34 cellular contexts compared by ENCODE assay signal in the genomic region with DNA sequence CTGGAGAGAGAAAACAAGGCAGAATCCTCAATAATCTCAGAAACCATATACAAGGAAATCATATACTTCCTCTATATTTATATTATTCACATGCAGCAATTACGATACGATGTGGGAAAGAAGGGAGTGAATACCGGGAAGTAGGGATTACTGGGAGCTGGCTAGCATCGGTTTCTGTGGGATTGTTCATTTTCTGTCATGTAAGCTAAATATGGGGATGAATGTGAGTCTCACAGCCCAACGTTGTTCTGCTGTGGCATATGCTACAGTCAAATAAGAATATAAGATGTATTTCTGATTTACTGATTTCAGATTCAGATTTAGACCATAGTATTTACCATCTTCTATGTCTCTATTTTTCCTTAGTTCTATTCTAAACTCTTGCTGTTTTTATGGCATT.
DNase-seq lines count a peak whose midpoint lies in the region; ATAC-seq, FAIRE-seq and TF ChIP-seq lines count a peak whose summit lies in the region.
"Had no signal": no experiment of that assay in that cellular context is flagged by ENCODE, and none has a peak within 500 bp of the region (broad histone marks: within the 10 kb centered on the region; RNA-seq: fewer than 3 reads in every experiment).

No MANE protein-coding gene starts in this region.

- no peak overlapping the region for H2AK9ac ChIP-seq in IMR-90 (replicated peaks; ENCODE audit: low read depth, low read length, poor library complexity)

- H3K9ac ChIP-seq in HepG2 (ENCODE audit: insufficient read depth, low read depth, low read length) (no peak overlapping the region), IMR-90 (ENCODE audit: low read depth, low read length) (no peak overlapping the region), Karpas-422 (ENCODE audit: low read length) (no peak overlapping the region)
- H3K9ac ChIP-seq: BLaER1; BLaER1 treated with 17β-estradiol and CSF1 and Interleukin-3, amounts not matched to agents 10 nM and 100 nM had no signal

- in situ Hi-C loops in HepG2 (cut with HindIII; ENCODE audit: extremely low pct_ligation_motif_present, low pct_unique_long_range_greater_than_20kb) (no loop called here), IMR-90 (cut with MboI; ENCODE audit: low sequenced_read_pairs) (no loop called here)

- TF ChIP-seq CTCF in HepG2 (CRISPR knock-in tag; IDR thresholded peaks at IDR 0.05) (no peak), right lobe of liver (IDR thresholded peaks at IDR 0.05) (no peak), A549 (IDR thresholded peaks at IDR 0.05) (no peak), IMR-90 (conservative IDR thresholded peaks at IDR 0.05; ENCODE audit: low read depth, low read length) (no peak)

- no peak overlapping the region for H2AK5ac ChIP-seq in IMR-90 (ENCODE audit: low read depth, low read length)

- no peaks in the 10 kb centered on the region for H3K9me1 ChIP-seq in IMR-90 (ENCODE audit: insufficient read depth, low read length)

- no peak overlapping the region for H3K18ac ChIP-seq in IMR-90 (ENCODE audit: low read depth, low read length)

- no peak overlapping the region for H3K23ac ChIP-seq in IMR-90 (ENCODE audit: low read depth, low read length)

- no peak overlapping the region for H2BK20ac ChIP-seq in IMR-90 (ENCODE audit: low read depth, low read length)

- no peak for DNase-seq in HepG2 (ENCODE audit: low spot score)
- DNase-seq in right lobe of liver, result no peak
- no peak for DNase-seq in A549 (ENCODE audit: low read depth in 1 of 2, low spot score in 1 of 2)
- no peak for DNase-seq in IMR-90
- DNase-seq in Karpas-422, result no peak
- no peak for DNase-seq in GOT3 (lab: John Stamatoyannopoulos, UW)
- DNase-seq in NCI-H345 (lab: John Stamatoyannopoulos, UW), result no peak
- DNase-seq in left colon, result no peak
- DNase-seq: 8988T; ACHN; AML-193; BE2C; C1 segment of cervical spinal cord; Caco-2; Calu3; CD4-positive, alpha-beta memory T cell; CD4-positive, alpha-beta T cell; CD4-positive, CD25-positive, alpha-beta regulatory T cell; CD8-positive, alpha-beta memory T cell; CD8-positive, alpha-beta T cell; COR-L47; DMS 273 treated with DMSO at 0.1 percent for 48 hours; DMS153; DMS53; DMS79; DMS79 treated with DMSO at 0.1 percent for 48 hours; DND-41; EL had no signal

- H3K4ac ChIP-seq in IMR-90 (ENCODE audit: low read depth, low read length), result no peak overlapping the region

- no peak overlapping the region for H3K4me3 ChIP-seq in HepG2 (replicated peaks in 1 of 3; ENCODE audit: insufficient read depth in 1 of 3, low read depth in 2 of 3, low read length in 3 of 3)
- no peak overlapping the region for H3K4me3 ChIP-seq in right lobe of liver
- H3K4me3 ChIP-seq in A549, result no peak overlapping the region
- H3K4me3 ChIP-seq in IMR-90 (ENCODE audit: insufficient read depth, low read depth, low read length), result no peak overlapping the region
- H3K4me3 ChIP-seq in Karpas-422 (ENCODE audit: low read length), result no peak overlapping the region
- H3K4me3 ChIP-seq: BLaER1; BLaER1 treated with 17β-estradiol and CSF1 and Interleukin-3, amounts not matched to agents 10 nM and 100 nM had no signal

- TF ChIP-seq EP300 in HepG2 (IDR thresholded peaks at IDR 0.05; ENCODE audit: low read depth in 2 of 2, low read length in 2 of 2) (no peak), HepG2 (CRISPR knock-in tag; IDR thresholded peaks at IDR 0.05; ENCODE audit: borderline replicate concordance) (no peak), A549 (IDR thresholded peaks at IDR 0.05) (no peak)

- no peaks in the 10 kb centered on the region for H3K27me3 ChIP-seq in HepG2 (ENCODE audit: control insufficient read depth in 1 of 2, insufficient read depth in 2 of 2, low read length in 2 of 2)
- H3K27me3 ChIP-seq in right lobe of liver, result no peaks in the 10 kb centered on the region
- no peaks in the 10 kb centered on the region for H3K27me3 ChIP-seq in IMR-90 (ENCODE audit: control insufficient read depth, insufficient read depth, low read length)
- no peaks in the 10 kb centered on the region for H3K27me3 ChIP-seq in Karpas-422 (ENCODE audit: low read length)
- H3K27me3 ChIP-seq: BE2C; BLaER1; BLaER1 treated with 17β-estradiol and CSF1 and Interleukin-3, amounts not matched to agents 10 nM and 100 nM had no signal

- H3K4me1 ChIP-seq in HepG2 (ENCODE audit: insufficient read depth, low read length), result no peaks in the 10 kb centered on the region
- no peaks in the 10 kb centered on the region for H3K4me1 ChIP-seq in right lobe of liver
- H3K4me1 ChIP-seq in A549, result no peaks in the 10 kb centered on the region
- H3K4me1 ChIP-seq in IMR-90 (ENCODE audit: control insufficient read depth, insufficient read depth, low read length), result no peaks in the 10 kb centered on the region
- peaks cover 10% of the 10 kb centered on the region for H3K4me1 ChIP-seq in Karpas-422 (ENCODE audit: low read length)
- H3K4me1 ChIP-seq: BE2C; BLaER1; BLaER1 treated with 17β-estradiol and CSF1 and Interleukin-3, amounts not matched to agents 10 nM and 100 nM; Caco-2 had no signal

- no peak overlapping the region for H3K14ac ChIP-seq in IMR-90 (replicated peaks; ENCODE audit: low read depth, low read length)

- H3K36me3 ChIP-seq in HepG2 (replicated peaks in 1 of 2; ENCODE audit: control insufficient read depth in 1 of 2, insufficient read depth in 2 of 2, low read length in 2 of 2) (no peaks in the 10 kb centered on the region), right lobe of liver (no peaks in the 10 kb centered on the region), IMR-90 (ENCODE audit: control insufficient read depth, insufficient read depth, low read length) (no peaks in the 10 kb centered on the region), Karpas-422 (ENCODE audit: insufficient read depth, low read length) (no peaks in the 10 kb centered on the region)
- H3K36me3 ChIP-seq: BE2C; BLaER1; BLaER1 treated with 17β-estradiol and CSF1 and Interleukin-3, amounts not matched to agents 10 nM and 100 nM had no signal

- H4K8ac ChIP-seq in IMR-90 (ENCODE audit: low read depth in 2 of 2, low read length in 2 of 2), result no peak overlapping the region

- no peak for FAIRE-seq in HepG2 (lab: Jason Lieb, UNC)
- no peak for FAIRE-seq in A549 (lab: Jason Lieb, UNC)
- FAIRE-seq: A204.1, D721Med had no signal

- H2AFZ ChIP-seq in HepG2 (ENCODE audit: low read length) (no peak overlapping the region), IMR-90 (replicated peaks; ENCODE audit: low read length, poor library complexity) (no peak overlapping the region), Karpas-422 (ENCODE audit: low read length) (no peak overlapping the region)

- H3K79me2 ChIP-seq in HepG2 (ENCODE audit: insufficient read depth, low read length) (no peaks in the 10 kb centered on the region), Karpas-422 (ENCODE audit: low read length) (no peaks in the 10 kb centered on the region)

- H3K9me2 ChIP-seq in Karpas-422 (replicated peaks; ENCODE audit: insufficient read depth, low read length), result no peaks in the 10 kb centered on the region

- no peak overlapping the region for H3K27ac ChIP-seq in HepG2 (ENCODE audit: extremely low read length, insufficient read depth, low read length)
- no peak overlapping the region for H3K27ac ChIP-seq in right lobe of liver
- H3K27ac ChIP-seq in A549, result no peak overlapping the region
- no peak overlapping the region for H3K27ac ChIP-seq in IMR-90 (ENCODE audit: insufficient read depth, low read length)
- no peak overlapping the region for H3K27ac ChIP-seq in Karpas-422 (ENCODE audit: low read length)
- H3K27ac ChIP-seq: 22Rv1; BLaER1; BLaER1 treated with 17β-estradiol and CSF1 and Interleukin-3, amounts not matched to agents 10 nM and 100 nM; C4-2B had no signal

- ATAC-seq in HepG2 (no peak), right lobe of liver (no peak), A549 (no peak), IMR-90 (ENCODE audit: low read depth) (no peak), left colon (no peak)
- ATAC-seq: CD8-positive, alpha-beta T cell had no signal

- no peak overlapping the region for H2BK5ac ChIP-seq in IMR-90 (ENCODE audit: low read depth, low read length, poor library complexity, severe bottlenecking)

- H3K79me1 ChIP-seq in IMR-90 (ENCODE audit: low read depth in 1 of 2, low read length in 2 of 2), result no peaks in the 10 kb centered on the region

- WGBS in HepG2 (ENCODE audit: low lambda C conversion rate), result 76% methylated on average over 5 of the region's 5 CpGs
- 86% methylated on average over 5 of the region's 5 CpGs for WGBS in right lobe of liver (ENCODE audit: insufficient coverage, low coverage, low lambda C conversion rate, missing lambda C conversion rate)
- WGBS in A549 (ENCODE audit: missing lambda C conversion rate), result 18% methylated on average over 5 of the region's 5 CpGs
- WGBS in IMR-90 (ENCODE audit: extremely low coverage in 2 of 2, insufficient read length in 1 of 2), 2 experiments, result no CpG with 5 or more reads among the region's 5 CpGs

- H3K9me3 ChIP-seq in HepG2 (ENCODE audit: low read length) (no peaks in the 10 kb centered on the region), right lobe of liver (no peaks in the 10 kb centered on the region), A549 (0 out of 3 replicates have a peak, but pooled peaks cover 7% of the 10 kb centered on the region), IMR-90 (ENCODE audit: control insufficient read depth, insufficient read depth, low read length) (no peaks in the 10 kb centered on the region), Karpas-422 (ENCODE audit: low read length) (no peaks in the 10 kb centered on the region)
- H3K9me3 ChIP-seq: BE2C had no signal

- CTCF ChIA-PET in HepG2 (lab: Yijun Ruan, JAX; ENCODE audit: low intra/inter-chr PET ratio, low total read pairs) (no interaction called here), A549 (lab: Yijun Ruan, JAX) (interaction anchor here (0.9 to 1.8 kb wide), 3 partner anchors 10 to 162 kb away, joined by 3 to 4 read pairs (median 4); no protein-coding TSS in a partner anchor), IMR-90 (lab: Yijun Ruan, JAX) (interaction anchor here (1.2 kb wide), 1 partner anchor 19 kb away, joined by 5 read pairs; no protein-coding TSS in a partner anchor)

- intact Hi-C loops in HepG2 (cut with micrococcal nuclease; ENCODE audit: unreplicated experiment) (no loop called here), right lobe of liver (cut with DNase I) (no loop called here), IMR-90 (cut with micrococcal nuclease) (no loop called here), left colon (cut with DNase I, micrococcal nuclease) (no loop called here)

- no peak overlapping the region for H4K91ac ChIP-seq in IMR-90 (ENCODE audit: insufficient read depth, low read depth, low read length)

- H4K20me1 ChIP-seq in HepG2 (ENCODE audit: insufficient read depth, low read length) (no peaks in the 10 kb centered on the region), IMR-90 (ENCODE audit: insufficient read depth, low read length) (no peaks in the 10 kb centered on the region), Karpas-422 (ENCODE audit: insufficient read depth, low read depth, low read length) (no peaks in the 10 kb centered on the region)
- H4K20me1 ChIP-seq: BLaER1; BLaER1 treated with 17β-estradiol and CSF1 and Interleukin-3, amounts not matched to agents 10 nM and 100 nM had no signal

- H2BK15ac ChIP-seq in IMR-90 (ENCODE audit: low read depth, low read length), result no peak overlapping the region

- dilution Hi-C loops in IMR-90 (cut with HindIII; ENCODE audit: low sequenced_read_pairs, unreplicated experiment), result no loop called here

- H3K4me2 ChIP-seq in HepG2 (ENCODE audit: low read depth, low read length) (no peak overlapping the region), A549 (no peak overlapping the region), IMR-90 (ENCODE audit: low read depth, low read length) (no peak overlapping the region), Karpas-422 (ENCODE audit: low read depth, low read length, poor library complexity, severe bottlenecking) (peak overlapping the region; percentile 30)
- H3K4me2 ChIP-seq: BLaER1; BLaER1 treated with 17β-estradiol and CSF1 and Interleukin-3, amounts not matched to agents 10 nM and 100 nM had no signal

- H3K56ac ChIP-seq in IMR-90 (ENCODE audit: extremely low read depth, insufficient read depth, low read length), result no peak overlapping the region

- TF ChIP-seq RAD21 in HepG2 (CRISPR knock-in tag; IDR thresholded peaks at IDR 0.05) (no peak), A549 (conservative IDR thresholded peaks at IDR 0.05 in 1 of 2, IDR thresholded peaks at IDR 0.05 in 1 of 2) (no peak), IMR-90 (IDR thresholded peaks at IDR 0.05; ENCODE audit: low read length) (no peak)

- TF ChIP-seq POLR2A in HepG2 (IDR thresholded peaks at IDR 0.05; ENCODE audit: insufficient read depth in 1 of 2, low read depth in 2 of 2, low read length in 2 of 2) (no peak), right lobe of liver (IDR thresholded peaks at IDR 0.05) (no peak), A549 (IDR thresholded peaks at IDR 0.05; ENCODE audit: low read length) (no peak), IMR-90 (IDR thresholded peaks at IDR 0.05; ENCODE audit: low read depth, low read length) (no peak)

- H4K5ac ChIP-seq in IMR-90 (ENCODE audit: low read depth, low read length), result no peak overlapping the region

- POLR2A ChIA-PET in HepG2 (lab: Yijun Ruan, JAX), result no interaction called here
- POLR2A ChIA-PET in A549 (lab: Yijun Ruan, JAX), result no interaction called here
- POLR2A ChIA-PET in IMR-90 (lab: Charles Lee; ENCODE audit: unreplicated experiment), result no interaction called here

- H2BK120ac ChIP-seq in IMR-90 (ENCODE audit: low read depth, low read length), result no peak overlapping the region

- no TSS peak for BruUV-seq in HepG2 (replicated peaks; lab: Mats Ljungman, UMichigan)
- no TSS peak for BruUV-seq in IMR-90 (replicated peaks; lab: Mats Ljungman, UMichigan)

Comparison
In these comparisons a context has a peak if more than half of its experiments do, and no peak if none do; other contexts are left out.
1. Of the 38 proteins assayed by ChIP-seq in both HepG2 and A549: peak only in HepG2: none; only in A549: none; in both: MAFK; in neither: 37.